ENCODE assay signal across 8 cellular contexts in the genomic region with DNA sequence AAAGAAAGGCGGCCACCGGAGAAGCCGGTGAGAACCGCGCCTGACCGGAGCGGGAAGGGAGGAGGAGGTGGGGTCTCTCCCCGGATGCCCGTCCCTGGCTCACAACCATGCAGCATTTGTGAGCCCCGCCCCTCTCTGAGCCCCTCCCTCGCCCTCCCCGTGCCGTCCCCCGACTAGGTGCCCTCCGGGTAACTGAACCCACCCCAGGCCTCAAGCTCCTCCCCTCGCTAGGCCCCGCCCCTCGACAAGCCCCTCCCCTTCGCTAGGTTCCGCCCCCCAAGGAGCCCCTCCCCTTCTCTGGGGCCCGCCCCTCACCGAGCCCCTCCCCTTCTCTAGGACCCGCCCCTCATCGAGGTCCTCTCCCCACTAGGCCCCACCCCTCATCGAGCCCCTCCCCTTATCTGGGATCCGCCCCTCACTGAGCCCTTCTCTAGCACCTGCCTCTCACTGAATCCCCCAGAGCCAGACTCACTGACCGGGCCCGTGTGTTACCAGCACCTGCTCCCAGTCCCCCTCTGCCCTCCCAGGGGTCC. TPM values are rescaled to one million over a fixed set of nuclear protein-coding genes. Genes with fewer than 3 reads are reported as not detected.
DNase-seq lines count a peak whose midpoint lies in the region; ATAC-seq and TF ChIP-seq lines count a peak whose summit lies in the region.

No MANE protein-coding gene starts in this region.

- ATAC-seq in GM19324 (IDR thresholded peaks at IDR 0.05; ENCODE audit: low FRiP score, unreplicated experiment) (no peak), GM18520 (IDR thresholded peaks at IDR 0.05; ENCODE audit: unreplicated experiment) (no peak)

- H3K4me1 Mint-ChIP-seq in osteocyte (ENCODE audit: unreplicated experiment) = peaks cover 1% of the 10 kb centered on the region

- peak overlapping the region; percentile 42 for H3K4me3 Mint-ChIP-seq in osteocyte (ENCODE audit: unreplicated experiment)

- no peak for TF ChIP-seq CTCF in 22Rv1 (IDR thresholded peaks at IDR 0.05)
- no peak for TF ChIP-seq CTCF in VCaP (conservative IDR thresholded peaks at IDR 0.05)
- no peak for TF ChIP-seq CTCF in osteocyte (IDR thresholded peaks at IDR 0.05)

- peaks cover 30% of the 10 kb centered on the region for H3K27me3 Mint-ChIP-seq in osteocyte (ENCODE audit: unreplicated experiment)

- peak; percentile 65 for DNase-seq in HK-2 (ENCODE audit: unreplicated experiment)
- peak; percentile 48 for DNase-seq in dermis blood vessel endothelial cell
- no peak for DNase-seq in osteocyte (ENCODE audit: extremely low spot score, unreplicated experiment)
- no peak for DNase-seq in NCI-H446 treated with DMSO at 0.1 percent for 48 hours (lab: John Stamatoyannopoulos, UW)

- peak overlapping the region; percentile 51; the same call in 1 of the 2 replicates for H3K27ac ChIP-seq in 22Rv1
- H3K27ac ChIP-seq in VCaP = peak overlapping the region; percentile 49; the same call in 1 of the 2 replicates

- no peak overlapping the region for H3K27ac Mint-ChIP-seq in osteocyte (ENCODE audit: unreplicated experiment)

- H3K9me3 Mint-ChIP-seq in osteocyte (ENCODE audit: unreplicated experiment) = no peaks in the 10 kb centered on the region

- no peaks in the 10 kb centered on the region for H3K36me3 Mint-ChIP-seq in osteocyte (ENCODE audit: unreplicated experiment)

RNA-seq across cellular contexts. Expression of a gene that starts 42.2 kb away (rescaled TPM):
- total RNA-seq in dermis blood vessel endothelial cell = 109 and 120 TPM in 2 replicates
- 251 and 252 TPM in 2 replicates for total RNA-seq in osteocyte

RNA-seq across cellular contexts. Expression of a gene that starts 58.5 kb away (rescaled TPM):
- total RNA-seq in dermis blood vessel endothelial cell (2.0 and 2.2 TPM in 2 replicates), osteocyte (0.46 and 0.71 TPM in 2 replicates)

Comparison
In these comparisons a context has a peak if more than half of its experiments do, and no peak if none do; other contexts are left out.
1. DNase-seq: peak in HK-2 (single experiment) and dermis blood vessel endothelial cell (single experiment); none in osteocyte (single experiment) and NCI-H446 treated with DMSO at 0.1 percent for 48 hours (single experiment).